In the genomic region with DNA sequence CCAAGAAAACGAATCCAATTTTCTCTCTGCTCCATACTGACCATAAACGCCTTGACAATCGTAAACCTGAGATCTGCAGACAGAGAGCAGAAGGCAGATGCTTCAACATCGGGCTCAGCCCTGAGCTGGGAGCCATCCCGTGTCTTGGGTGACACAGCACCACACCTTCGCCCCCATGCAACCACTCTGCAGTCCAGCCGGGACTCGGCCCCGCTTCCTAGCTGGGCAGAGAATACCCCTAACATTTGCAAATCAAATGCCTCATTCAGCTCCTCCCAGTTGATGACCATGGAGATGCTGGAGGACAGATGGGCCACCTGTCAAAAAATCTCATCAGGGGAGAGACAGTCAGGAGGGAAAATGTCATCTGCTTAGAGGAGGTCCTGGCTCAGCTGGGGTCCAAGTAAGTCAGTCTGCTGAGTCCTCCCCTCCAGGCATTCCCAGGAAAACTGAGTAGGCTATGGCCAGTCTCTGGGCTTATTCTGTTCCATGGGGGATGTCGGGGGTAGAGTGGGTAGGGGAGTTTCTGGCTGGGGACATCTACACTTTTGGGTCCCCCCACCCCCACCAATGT, we compare ENCODE assay signal across 30 cellular contexts.
"Had no signal": no experiment of that assay in that cellular context is flagged by ENCODE, and none has a peak within 500 bp of the region (broad histone marks: within the 10 kb centered on the region; RNA-seq: fewer than 3 reads in every experiment).

No MANE protein-coding gene starts in this region.

- H3K27me3 ChIP-seq: dorsolateral prefrontal cortex, gastrocnemius medialis, heart left ventricle, hepatocyte, neutrophil, right atrium auricular region, thyroid gland, vagina had no signal

- H3K4me1 Mint-ChIP-seq: memory B cell; stimulated activated effector memory CD8-positive, alpha-beta T cell treated with anti-CD3 and anti-CD28 coated beads, Interleukin-12 subunit alpha, Interleukin-12 subunit beta, amount 100 ng/mL, for 72 hours had no signal

- DNase-seq: dorsolateral prefrontal cortex; effector CD4-positive, alpha-beta T cell; foreskin fibroblast; gastrocnemius medialis; heart left ventricle; kidney; mucosa of descending colon; naive thymus-derived CD4-positive, alpha-beta T cell; stimulated activated CD4-positive, alpha-beta T cell treated with anti-CD3 and anti-CD28 coated beads, Interleukin-12 subunit alpha, Interleukin-12 subunit beta, amount 100 ng/mL, for 4 hours; stimulated activated CD4-positive, alpha-beta T cell treated with anti-CD3 and anti-CD28 coated beads, Interleukin-2, amount 100 ng/mL, for 24 hours; stimulated activated CD4-positive, alpha-beta T cell treated with anti-CD3 and anti-CD28 coated beads, Interleukin-4, amount 100 ng/mL, for 24 hours; stimulated activated naive CD4-positive, alpha-beta T cell treated with Interleukin-2 at 50 U/mL for 16 hours; stomach; thyroid gland; trophoblast cell had no signal

- H3K4me3 ChIP-seq: dorsolateral prefrontal cortex, gastrocnemius medialis, heart left ventricle, hepatocyte, lung, mucosa of descending colon, prostate gland, right atrium auricular region, smooth muscle cell, stomach, thyroid gland, vagina had no signal

- H3K27ac Mint-ChIP-seq: memory B cell; naive thymus-derived CD4-positive, alpha-beta T cell; nephron; stimulated activated effector memory CD8-positive, alpha-beta T cell treated with anti-CD3 and anti-CD28 coated beads, Interleukin-12 subunit alpha, Interleukin-12 subunit beta, amount 100 ng/mL, for 72 hours had no signal

- ATAC-seq: esophagus mucosa; gastrocnemius medialis; heart left ventricle; left lobe of liver; mucosa of descending colon; naive thymus-derived CD4-positive, alpha-beta T cell; sciatic nerve; stimulated activated effector memory CD8-positive, alpha-beta T cell treated with anti-CD3 and anti-CD28 coated beads, Interleukin-12 subunit alpha, Interleukin-12 subunit beta, amount 100 ng/mL, for 72 hours had no signal

- H3K36me3 Mint-ChIP-seq: memory B cell; naive thymus-derived CD4-positive, alpha-beta T cell; stimulated activated effector memory CD8-positive, alpha-beta T cell treated with anti-CD3 and anti-CD28 coated beads, Interleukin-12 subunit alpha, Interleukin-12 subunit beta, amount 100 ng/mL, for 72 hours had no signal

- H3K9me3 Mint-ChIP-seq: memory B cell; naive thymus-derived CD4-positive, alpha-beta T cell; stimulated activated effector memory CD8-positive, alpha-beta T cell treated with anti-CD3 and anti-CD28 coated beads, Interleukin-12 subunit alpha, Interleukin-12 subunit beta, amount 100 ng/mL, for 72 hours had no signal

- H3K4me2 ChIP-seq: hepatocyte, smooth muscle cell had no signal

- H2AFZ ChIP-seq: hepatocyte, parathyroid adenoma had no signal

- H3K4me1 ChIP-seq: heart left ventricle, parathyroid adenoma, prostate gland, right atrium auricular region, thyroid gland, vagina had no signal

- H3K4me3 Mint-ChIP-seq: memory B cell; naive thymus-derived CD4-positive, alpha-beta T cell; nephron; stimulated activated effector memory CD8-positive, alpha-beta T cell treated with anti-CD3 and anti-CD28 coated beads, Interleukin-12 subunit alpha, Interleukin-12 subunit beta, amount 100 ng/mL, for 72 hours had no signal

- H3K9ac ChIP-seq: parathyroid adenoma had no signal

- H3K79me2 ChIP-seq: hepatocyte, parathyroid adenoma had no signal

- H3K27ac ChIP-seq: epithelial cell of prostate, heart left ventricle, hepatocyte, neutrophil, parathyroid adenoma, prostate gland, right atrium auricular region, stomach, thyroid gland, vagina had no signal

- H3K9me3 ChIP-seq: gastrocnemius medialis, heart left ventricle, mucosa of descending colon, neutrophil, prostate gland, right atrium auricular region, stomach, thyroid gland, vagina had no signal

- H3K36me3 ChIP-seq: gastrocnemius medialis, heart left ventricle, neutrophil, prostate gland, right atrium auricular region, stomach, thyroid gland, vagina had no signal
